ENCODE assay signal across 12 cellular contexts in the genomic region with DNA sequence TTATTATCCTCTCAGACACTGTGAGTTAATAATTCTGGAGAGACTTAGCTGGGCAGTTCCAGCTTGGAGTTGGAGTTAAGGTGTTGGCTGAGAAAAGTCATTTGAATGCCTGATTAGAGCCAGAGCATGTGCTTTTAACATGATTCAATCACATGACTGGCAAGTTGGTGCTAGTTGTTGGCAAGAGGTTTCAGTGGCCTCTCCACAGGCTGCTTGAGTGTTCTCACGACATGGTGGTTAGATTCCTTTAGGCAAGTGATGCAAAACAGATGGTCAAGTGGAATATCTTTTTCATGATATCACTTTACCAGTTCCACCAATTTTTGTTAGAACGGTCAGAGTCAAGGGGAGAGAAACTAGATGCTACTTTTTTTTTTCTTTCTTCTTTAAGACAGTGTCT.
DNase-seq lines count a peak whose midpoint lies in the region; ATAC-seq and TF ChIP-seq lines count a peak whose summit lies in the region.
"Had no signal": no experiment of that assay in that cellular context is flagged by ENCODE, and none has a peak within 500 bp of the region (broad histone marks: within the 10 kb centered on the region; RNA-seq: fewer than 3 reads in every experiment).

No MANE protein-coding gene starts in this region.

- H4K20me1 ChIP-seq in mammary epithelial cell (ENCODE audit: insufficient read depth, low read length), result no peaks in the 10 kb centered on the region

- dilution Hi-C loops in mammary epithelial cell (cut with HindIII; ENCODE audit: low sequenced_read_pairs), result no loop called here

- ATAC-seq in lung (ENCODE audit: insufficient read depth, low FRiP score) (no peak), omental fat pad (ENCODE audit: low FRiP score) (no peak)

- H3K36me3 ChIP-seq in MG63 (no peaks in the 10 kb centered on the region), mammary epithelial cell (ENCODE audit: insufficient read depth, low read length) (no peaks in the 10 kb centered on the region), lung (ENCODE audit: control insufficient read depth in 2 of 2, insufficient read depth in 2 of 2, low read length in 2 of 2) (no peaks in the 10 kb centered on the region)
- H3K36me3 ChIP-seq: tibial nerve had no signal

- H3K79me2 ChIP-seq in mammary epithelial cell (ENCODE audit: insufficient read depth, low read length), result no peaks in the 10 kb centered on the region

- WGBS in mammary epithelial cell (ENCODE audit: low coverage, missing lambda C conversion rate), result 0% methylated on average over 2 of the region's 2 CpGs
- 55 to 81% methylated on average over 2 of the region's 2 CpGs for WGBS in lung, 2 donors

- BruUV-seq in mammary epithelial cell (replicated peaks; lab: Mats Ljungman, UMichigan), result no TSS peak

- H3K27me3 ChIP-seq in MG63 (no peaks in the 10 kb centered on the region), mammary epithelial cell (ENCODE audit: insufficient read depth, low read length) (no peaks in the 10 kb centered on the region), lung (ENCODE audit: control insufficient read depth, insufficient read depth) (no peaks in the 10 kb centered on the region)
- H3K27me3 ChIP-seq: tibial nerve had no signal

- in situ Hi-C loops in mammary epithelial cell (cut with MboI; ENCODE audit: low sequenced_read_pairs in 2 of 2), result no loop called here

- no peak overlapping the region for H2AFZ ChIP-seq in mammary epithelial cell (ENCODE audit: low read depth, low read length)

- peaks cover 7% of the 10 kb centered on the region; the same call in 1 of the 2 replicates for H3K9me3 ChIP-seq in MG63
- H3K9me3 ChIP-seq in mammary epithelial cell (replicated peaks; ENCODE audit: insufficient read depth, low read length), result peaks cover 6% of the 10 kb centered on the region
- H3K9me3 ChIP-seq in lung (ENCODE audit: control insufficient read depth in 2 of 2, insufficient read depth in 1 of 2, low read length in 1 of 2), result no peaks in the 10 kb centered on the region

- DNase-seq in AG20443 (ENCODE audit: low spot score) (peak; percentile 84), MG63 (peak; percentile 74), mammary epithelial cell (peak; percentile 99), lung (ENCODE audit: low spot score) (peak; percentile 41), NCI-H2107 (lab: John Stamatoyannopoulos, UW) (no peak), omental fat pad (ENCODE audit: low spot score) (no peak), SKM-1 treated with dmso at 0.1 percent for 144 hours (lab: John Stamatoyannopoulos, UW; ENCODE audit: unreplicated experiment) (no peak), RKO (ENCODE audit: low spot score) (no peak)
- DNase-seq: activated CD4-positive, alpha-beta memory T cell treated with anti-CD3 and anti-CD28 coated beads for 36 hours; CD4-positive, alpha-beta T cell; NCI-H1105 had no signal

- CTCF ChIA-PET in mammary epithelial cell (lab: Charles Lee; ENCODE audit: low non-redundant PET), result no interaction called here

- H3K4me1 ChIP-seq in mammary epithelial cell (ENCODE audit: insufficient read depth, low read length) (peaks cover 36% of the 10 kb centered on the region), lung (ENCODE audit: control insufficient read depth in 2 of 2, insufficient read depth in 2 of 2, low read length in 2 of 2) (peaks cover 0 to 2% of the 10 kb centered on the region in 2 donors)

- H3K4me2 ChIP-seq in mammary epithelial cell (ENCODE audit: insufficient read depth, low read depth, low read length), result no peak overlapping the region

- H3K27ac ChIP-seq in mammary epithelial cell (ENCODE audit: insufficient read depth, low read depth, low read length) (peak overlapping the region; percentile 83), lung (ENCODE audit: low read depth in 1 of 2, low read length in 1 of 2) (no peak overlapping the region)
- H3K27ac ChIP-seq: tibial nerve had no signal

- H3K4me3 ChIP-seq in MG63 (no peak overlapping the region), mammary epithelial cell (replicated peaks in 1 of 3; ENCODE audit: insufficient read depth in 1 of 3, low read depth in 2 of 3, low read length in 3 of 3) (no peak overlapping the region), lung (no peak overlapping the region)
- H3K4me3 ChIP-seq: tibial nerve had no signal

- intact Hi-C loops in mammary epithelial cell (cut with micrococcal nuclease), result loop anchor here (2.0 to 5.0 kb wide), 2 partner anchors 244 to 261 kb away; partner anchors contain the start of gene FN1

- no peak overlapping the region for H3K9ac ChIP-seq in mammary epithelial cell (ENCODE audit: insufficient read depth, low read length)

- TF ChIP-seq CTCF in mammary epithelial cell (conservative IDR thresholded peaks at IDR 0.05 in 1 of 2, IDR thresholded peaks at IDR 0.05 in 1 of 2; ENCODE audit: extremely low read depth in 1 of 2, insufficient read depth in 1 of 2, low read depth in 1 of 2, low read length in 2 of 2) (no peak), lung (IDR thresholded peaks at IDR 0.05; ENCODE audit: control extremely low read depth, extremely low read depth) (no peak), omental fat pad (IDR thresholded peaks at IDR 0.05) (no peak)

Comparison
In these comparisons a context has a peak if more than half of its experiments do, and no peak if none do; other contexts are left out.
1. DNase-seq: peak in AG20443 (single experiment), MG63 (single experiment), mammary epithelial cell (single experiment) and lung (single experiment); none in NCI-H2107 (single experiment), omental fat pad (single experiment), SKM-1 treated with dmso at 0.1 percent for 144 hours (single experiment) and RKO (single experiment).